In genomic region chr16:48132696-48133095, GRCh38 we compare ENCODE assay signal across 28 cellular contexts. TPM values are rescaled to one million over a fixed set of nuclear protein-coding genes. Genes with fewer than 3 reads are reported as not detected.
A peak's percentile ranks its signal among the peaks of the same experiment; 100 is the strongest.
DNase-seq lines count a peak whose midpoint lies in the region; ATAC-seq, FAIRE-seq and TF ChIP-seq lines count a peak whose summit lies in the region.
"Had no signal": no experiment of that assay in that cellular context is flagged by ENCODE, and none has a peak within 500 bp of the region (broad histone marks: within the 10 kb centered on the region; RNA-seq: fewer than 3 reads in every experiment).

No MANE protein-coding gene starts in this region.

- H3K27me3 Mint-ChIP-seq in nephron progenitor cell (ENCODE audit: low read depth, poor library complexity) = peaks cover 4% of the 10 kb centered on the region

- H3K27ac Mint-ChIP-seq in nephron progenitor cell = peak overlapping the region; percentile 17
- H3K27ac Mint-ChIP-seq: CD14-positive monocyte; CD4-positive, alpha-beta memory T cell had no signal

- no peaks in the 10 kb centered on the region for H3K4me1 Mint-ChIP-seq in nephron progenitor cell
- H3K4me1 Mint-ChIP-seq: CD14-positive monocyte; CD4-positive, alpha-beta memory T cell; CD4-positive, CD25-positive, alpha-beta regulatory T cell; CD8-positive, alpha-beta memory T cell had no signal

- H3K27ac ChIP-seq in A549 (peak overlapping the region; percentile 61 to 79; a peak in 5 of 6 replicates), Panc1 (ENCODE audit: low read length) (peak overlapping the region; percentile 39; the same call in 1 of the 2 replicates), thyroid gland (peak overlapping the region; percentile 44 to 65 (median 44)), WERI-Rb-1 (no peak overlapping the region)
- H3K27ac ChIP-seq: 22Rv1, BLaER1 had no signal

- POLR2A ChIA-PET in A549 (lab: Yijun Ruan, JAX) = no interaction called here
- POLR2A ChIA-PET in Panc1 (lab: Charles Lee) = no interaction called here

- intact Hi-C loops in Panc1 (cut with micrococcal nuclease; ENCODE audit: unreplicated experiment) = no loop called here
- intact Hi-C loops in thyroid gland (cut with DNase I) = no loop called here

- H3K27me3 ChIP-seq in Panc1 (ENCODE audit: control insufficient read depth, insufficient read depth, low read length) (no peaks in the 10 kb centered on the region), thyroid gland (no peaks in the 10 kb centered on the region), WERI-Rb-1 (ENCODE audit: insufficient read depth, low read depth, severe bottlenecking) (no peaks in the 10 kb centered on the region)
- H3K27me3 ChIP-seq: BE2C, BLaER1 had no signal

- TF ChIP-seq EP300 in A549 (IDR thresholded peaks at IDR 0.05) = no peak

- no peaks in the 10 kb centered on the region for H3K9me3 ChIP-seq in A549
- no peaks in the 10 kb centered on the region for H3K9me3 ChIP-seq in Panc1 (ENCODE audit: control insufficient read depth, insufficient read depth, low read depth, low read length)
- H3K9me3 ChIP-seq in thyroid gland = no peaks in the 10 kb centered on the region
- H3K9me3 ChIP-seq in WERI-Rb-1 (ENCODE audit: severe bottlenecking) = no peaks in the 10 kb centered on the region
- H3K9me3 ChIP-seq: BE2C, BLaER1 had no signal

- TF ChIP-seq CTCF in A549 (IDR thresholded peaks at IDR 0.05) (no peak), Panc1 (IDR thresholded peaks at IDR 0.05) (no peak), nephron progenitor cell (IDR thresholded peaks at IDR 0.05) (no peak), thyroid gland (IDR thresholded peaks at IDR 0.05) (no peak), WERI-Rb-1 (IDR thresholded peaks at IDR 0.05; ENCODE audit: low read depth, low read length) (no peak)

- CTCF ChIA-PET in A549 (lab: Yijun Ruan, JAX) = interaction anchor here (1.0 to 3.2 kb wide), 3 partner anchors 24 to 990 kb away, joined by 3 to 11 read pairs (median 3); no protein-coding TSS in a partner anchor
- CTCF ChIA-PET in Panc1 (lab: Charles Lee) = no interaction called here

- H3K4me1 ChIP-seq in A549 (peaks cover 63% of the 10 kb centered on the region), Panc1 (ENCODE audit: control insufficient read depth, insufficient read depth, low read length) (no peaks in the 10 kb centered on the region; the same call in 1 of the 2 replicates), thyroid gland (peaks cover 30 to 46% of the 10 kb centered on the region in 2 donors)
- H3K4me1 ChIP-seq: BE2C had no signal

- in situ Hi-C loops in Panc1 (cut with HindIII; ENCODE audit: low pct_unique_long_range_greater_than_20kb, low sequenced_read_pairs) = no loop called here

- H3K9me3 Mint-ChIP-seq in nephron progenitor cell = no peaks in the 10 kb centered on the region
- H3K9me3 Mint-ChIP-seq: CD14-positive monocyte; CD4-positive, CD25-positive, alpha-beta regulatory T cell; CD8-positive, alpha-beta memory T cell had no signal

- FAIRE-seq in A549 (lab: Jason Lieb, UNC) = no peak
- FAIRE-seq: G401.6, GM12891, GM19239 had no signal

- peak overlapping the region; percentile 48 for H3K4me2 ChIP-seq in A549
- H3K4me2 ChIP-seq: BLaER1 had no signal

- no peak overlapping the region for H3K4me3 ChIP-seq in A549
- no peak overlapping the region for H3K4me3 ChIP-seq in Panc1 (ENCODE audit: low read depth in 2 of 2, low read length in 2 of 2)
- no peak overlapping the region for H3K4me3 ChIP-seq in thyroid gland (replicated peaks in 1 of 3)
- H3K4me3 ChIP-seq in WERI-Rb-1 (ENCODE audit: low read depth, low read length) = no peak overlapping the region
- H3K4me3 ChIP-seq: BLaER1 had no signal

- WGBS in A549 (ENCODE audit: missing lambda C conversion rate) = 87% methylated on average over 3 of the region's 3 CpGs
- 84 to 87% methylated on average over 3 of the region's 3 CpGs for WGBS in thyroid gland, 2 donors

- DNase-seq in A549 (ENCODE audit: low read depth in 1 of 2, low spot score in 1 of 2) = no peak
- DNase-seq in Panc1 (ENCODE audit: low read depth, low spot score) = no peak
- DNase-seq in nephron progenitor cell = no peak
- DNase-seq in thyroid gland = no peak
- DNase-seq in DMS79 treated with DMSO at 0.1 percent for 48 hours (lab: John Stamatoyannopoulos, UW) = no peak
- no peak for DNase-seq in WERI-Rb-1
- no peak for DNase-seq in activated CD4-positive, alpha-beta T cell treated with anti-CD3 and anti-CD28 coated beads, Interleukin-2, amount 50 U/mL, for 48 hours
- DNase-seq: ACHN; BE2C; C1 segment of cervical spinal cord; CD4-positive, alpha-beta memory T cell; CD4-positive, CD25-positive, alpha-beta regulatory T cell; CD8-positive, alpha-beta memory T cell; COR-L47; DMS 273 treated with DMSO at 0.1 percent for 48 hours; DMS153; DMS53; DMS79; GF-D8 had no signal

- BruUV-seq in Panc1 (replicated peaks; lab: Mats Ljungman, UMichigan) = no TSS peak

- no peak for TF ChIP-seq POLR2A in A549 (IDR thresholded peaks at IDR 0.05; ENCODE audit: low read length)
- TF ChIP-seq POLR2A in thyroid gland (IDR thresholded peaks at IDR 0.05) = no peak

- no peaks in the 10 kb centered on the region for H3K36me3 Mint-ChIP-seq in nephron progenitor cell (ENCODE audit: low read depth)
- H3K36me3 Mint-ChIP-seq: CD14-positive monocyte; CD4-positive, alpha-beta memory T cell; CD4-positive, CD25-positive, alpha-beta regulatory T cell; CD8-positive, alpha-beta memory T cell had no signal

- no peak overlapping the region for H3K4me3 Mint-ChIP-seq in nephron progenitor cell
- H3K4me3 Mint-ChIP-seq: CD14-positive monocyte; CD4-positive, alpha-beta memory T cell; CD4-positive, CD25-positive, alpha-beta regulatory T cell; CD8-positive, alpha-beta memory T cell had no signal

- ATAC-seq in A549 = no peak
- no peak for ATAC-seq in Panc1

- no peaks in the 10 kb centered on the region for H3K36me3 ChIP-seq in Panc1 (ENCODE audit: control insufficient read depth, insufficient read depth, low read length)
- no peaks in the 10 kb centered on the region for H3K36me3 ChIP-seq in thyroid gland
- no peaks in the 10 kb centered on the region for H3K36me3 ChIP-seq in WERI-Rb-1
- H3K36me3 ChIP-seq: BE2C, BLaER1 had no signal

- no peak for TF ChIP-seq RAD21 in A549 (conservative IDR thresholded peaks at IDR 0.05 in 1 of 2, IDR thresholded peaks at IDR 0.05 in 1 of 2)

TF ChIP-seq in A549, 52 proteins besides CTCF, POLR2A, EP300 and RAD21:
- peak; percentile 83 for TF ChIP-seq KDM1A (IDR thresholded peaks at IDR 0.05; ENCODE audit: low read depth)
- TF ChIP-seq HDAC2 (IDR thresholded peaks at IDR 0.05) = peak; percentile 67; the same call in 1 of the 2 replicates
- no peak for TF ChIP-seq MAZ (IDR thresholded peaks at IDR 0.05; ENCODE audit: borderline replicate concordance, low read depth, low read length)
- TF ChIP-seq ZFP36 (IDR thresholded peaks at IDR 0.05; ENCODE audit: borderline replicate concordance, partially characterized antibody) = no peak
- no peak for TF ChIP-seq TP53 (CRISPR knock-in tag; IDR thresholded peaks at IDR 0.05)
- TF ChIP-seq CBX8 (IDR thresholded peaks at IDR 0.05) = no peak
- TF ChIP-seq TFCP2L1 (CRISPR knock-in tag; IDR thresholded peaks at IDR 0.05) = no peak
- TF ChIP-seq NPAS2 (CRISPR knock-in tag; IDR thresholded peaks at IDR 0.05; ENCODE audit: borderline replicate concordance) = no peak
- TF ChIP-seq MAX (IDR thresholded peaks at IDR 0.05) = no peak
- no peak for TF ChIP-seq E2F6 (IDR thresholded peaks at IDR 0.05; ENCODE audit: borderline replicate concordance, low read depth)
- no peak for TF ChIP-seq RNF2 (IDR thresholded peaks at IDR 0.05; ENCODE audit: borderline replicate concordance, low read depth)
- no peak for TF ChIP-seq RFX5 (IDR thresholded peaks at IDR 0.05)

RNA-seq across cellular contexts. Expression of gene ABCC12, which starts 23.1 kb away (rescaled TPM):
- polyA plus RNA-seq in A549 (2011; rRNA removed) (0.23 and 0.24 TPM in 2 replicates), A549 (2017; fragmentation: RNase III; extraction: RNeasy Plus Mini Kit Qiagen cat#74134 plus additional on column Dnase treatment) (0.13 TPM in 1 of 3 replicates, not detected in the others)
- 0.11 and 0.16 TPM in 2 replicates for polyA plus RNA-seq in A549 (2012; cell fraction: cytosol; rRNA removed)
- 0.41 and 1.5 TPM in 2 replicates for polyA plus RNA-seq in A549 (2012; cell fraction: nucleus; rRNA removed)
- not detected in 2 replicates for polyA minus RNA-seq in A549 (2011; rRNA and poly(A)+ RNA removed)
- total RNA-seq in Panc1 (2021; ENCODE audit: unreplicated experiment) (not detected), thyroid gland (under 1 TPM in 1 of 4 donors, not detected in 3; 0.13 TPM)
- polyA plus RNA-seq in Panc1 (2012; ENCODE audit: insufficient read length) = not detected
- total RNA-seq: A172; A673; CD4-positive, alpha-beta memory T cell; CD4-positive, CD25-positive, alpha-beta regulatory T cell; CD8-positive, alpha-beta memory T cell had no signal
- polyA plus RNA-seq: AG04450; CD14-positive monocyte; CD4-positive, alpha-beta memory T cell; CD4-positive, CD25-positive, alpha-beta regulatory T cell; CD8-positive, alpha-beta memory T cell had no signal
